Comparison of ENCODE assay signal across 1 cellular context in the genomic region with DNA sequence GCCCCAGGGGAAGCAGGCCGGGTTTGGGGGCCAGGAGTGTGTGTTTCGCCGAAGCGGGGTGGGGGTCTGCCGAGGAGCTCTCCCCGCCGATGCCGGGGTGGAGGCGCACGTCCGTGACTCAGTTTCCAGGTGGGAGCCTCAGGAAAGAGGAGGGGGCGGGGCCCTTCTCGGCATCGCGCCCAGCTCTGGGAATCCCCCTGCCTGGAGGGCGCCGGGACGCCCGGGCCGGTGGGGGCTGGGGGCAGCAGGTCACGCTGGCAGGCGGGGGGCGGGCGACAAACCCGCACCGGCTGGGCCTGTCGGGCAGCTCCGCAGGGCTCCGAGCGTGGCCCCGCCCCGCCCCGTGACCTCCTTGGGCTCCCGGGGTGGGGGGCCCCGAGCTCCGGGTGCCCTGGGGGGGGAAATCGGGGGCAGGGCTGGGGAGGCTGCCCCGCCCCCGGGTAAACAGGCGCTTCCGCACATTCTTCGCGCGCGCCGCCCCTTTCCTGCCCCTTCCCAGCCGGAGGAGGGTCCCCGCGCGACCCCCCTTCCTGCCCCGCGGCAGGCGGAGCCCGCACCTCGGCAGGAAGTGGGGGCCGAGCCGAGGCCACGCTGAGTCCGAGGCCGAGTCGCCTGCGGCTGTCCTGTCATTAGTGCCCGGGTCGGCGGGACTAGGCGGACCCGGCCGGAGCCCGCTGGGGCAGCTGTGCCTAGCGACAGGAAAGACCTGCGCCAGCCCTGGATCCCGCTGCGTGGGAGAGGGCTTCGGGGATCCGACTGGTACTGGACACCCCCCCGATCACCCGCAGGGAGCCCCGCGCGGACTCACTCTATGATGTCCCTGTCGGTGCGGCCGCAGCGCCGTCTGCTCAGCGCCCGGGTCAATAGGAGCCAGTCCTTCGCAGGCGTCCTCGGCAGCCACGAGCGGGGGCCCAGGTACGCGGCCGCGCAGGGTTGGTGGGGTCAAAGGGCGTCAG.
TF ChIP-seq lines count a peak whose summit lies in the region.

No MANE protein-coding gene starts in this region.

TF ChIP-seq in Ishikawa, 13 proteins besides CTCF, POLR2A, EP300 and RAD21 (continued from another document):
- TF ChIP-seq, protein P1, sequence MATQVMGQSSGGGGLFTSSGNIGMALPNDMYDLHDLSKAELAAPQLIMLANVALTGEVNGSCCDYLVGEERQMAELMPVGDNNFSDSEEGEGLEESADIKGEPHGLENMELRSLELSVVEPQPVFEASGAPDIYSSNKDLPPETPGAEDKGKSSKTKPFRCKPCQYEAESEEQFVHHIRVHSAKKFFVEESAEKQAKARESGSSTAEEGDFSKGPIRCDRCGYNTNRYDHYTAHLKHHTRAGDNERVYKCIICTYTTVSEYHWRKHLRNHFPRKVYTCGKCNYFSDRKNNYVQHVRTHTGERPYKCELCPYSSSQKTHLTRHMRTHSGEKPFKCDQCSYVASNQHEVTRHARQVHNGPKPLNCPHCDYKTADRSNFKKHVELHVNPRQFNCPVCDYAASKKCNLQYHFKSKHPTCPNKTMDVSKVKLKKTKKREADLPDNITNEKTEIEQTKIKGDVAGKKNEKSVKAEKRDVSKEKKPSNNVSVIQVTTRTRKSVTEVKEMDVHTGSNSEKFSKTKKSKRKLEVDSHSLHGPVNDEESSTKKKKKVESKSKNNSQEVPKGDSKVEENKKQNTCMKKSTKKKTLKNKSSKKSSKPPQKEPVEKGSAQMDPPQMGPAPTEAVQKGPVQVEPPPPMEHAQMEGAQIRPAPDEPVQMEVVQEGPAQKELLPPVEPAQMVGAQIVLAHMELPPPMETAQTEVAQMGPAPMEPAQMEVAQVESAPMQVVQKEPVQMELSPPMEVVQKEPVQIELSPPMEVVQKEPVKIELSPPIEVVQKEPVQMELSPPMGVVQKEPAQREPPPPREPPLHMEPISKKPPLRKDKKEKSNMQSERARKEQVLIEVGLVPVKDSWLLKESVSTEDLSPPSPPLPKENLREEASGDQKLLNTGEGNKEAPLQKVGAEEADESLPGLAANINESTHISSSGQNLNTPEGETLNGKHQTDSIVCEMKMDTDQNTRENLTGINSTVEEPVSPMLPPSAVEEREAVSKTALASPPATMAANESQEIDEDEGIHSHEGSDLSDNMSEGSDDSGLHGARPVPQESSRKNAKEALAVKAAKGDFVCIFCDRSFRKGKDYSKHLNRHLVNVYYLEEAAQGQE (IDR thresholded peaks at IDR 0.05; ENCODE audit: low read depth): no peak
- TF ChIP-seq USF1 (IDR thresholded peaks at IDR 0.05): peak; percentile 52
- no peak for TF ChIP-seq CREB1 (IDR thresholded peaks at IDR 0.05; ENCODE audit: low read depth)
- no peak for TF ChIP-seq YY1 (IDR thresholded peaks at IDR 0.05; ENCODE audit: low read depth)
- TF ChIP-seq TCF12 (IDR thresholded peaks at IDR 0.05; ENCODE audit: low read depth): peak; percentile 49; the same call in 1 of the 2 replicates
- TF ChIP-seq CEBPB (IDR thresholded peaks at IDR 0.05): no peak
- TF ChIP-seq, protein P2, sequence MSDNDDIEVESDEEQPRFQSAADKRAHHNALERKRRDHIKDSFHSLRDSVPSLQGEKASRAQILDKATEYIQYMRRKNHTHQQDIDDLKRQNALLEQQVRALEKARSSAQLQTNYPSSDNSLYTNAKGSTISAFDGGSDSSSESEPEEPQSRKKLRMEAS (IDR thresholded peaks at IDR 0.05): peak; percentile 46; the same call in 1 of the 2 replicates
